Comparison of ENCODE assay signal across 17 cellular contexts in genomic region chr1:231507476-231508355, GRCh38. TPM values are rescaled to one million over a fixed set of nuclear protein-coding genes. Genes with fewer than 3 reads are reported as not detected.
A peak's percentile ranks its signal among the peaks of the same experiment; 100 is the strongest.
DNase-seq lines count a peak whose midpoint lies in the region; ATAC-seq, FAIRE-seq and TF ChIP-seq lines count a peak whose summit lies in the region.
"Had no signal": no experiment of that assay in that cellular context is flagged by ENCODE, and none has a peak within 500 bp of the region (broad histone marks: within the 10 kb centered on the region; RNA-seq: fewer than 3 reads in every experiment).

No MANE protein-coding gene starts in this region.

- no peak overlapping the region for H3K4me3 ChIP-seq in keratinocyte (ENCODE audit: control insufficient read depth in 2 of 3, extremely low read depth in 1 of 3, insufficient read depth in 2 of 3, low read depth in 1 of 3, low read length in 3 of 3)
- H3K4me3 ChIP-seq: BLaER1 treated with 17β-estradiol and CSF1 and Interleukin-3, amounts not matched to agents 10 nM and 100 nM; right atrium auricular region had no signal

- peak; percentile 33 for DNase-seq in GM13977 (ENCODE audit: low spot score)
- DNase-seq in keratinocyte (ENCODE audit: low read depth, low spot score) = no peak
- no peak for DNase-seq in activated CD4-positive, CD25-positive, alpha-beta regulatory T cell (lab: John Stamatoyannopoulos, UW)
- DNase-seq in SW 1271 (lab: John Stamatoyannopoulos, UW) = no peak
- DNase-seq in T-helper 1 cell = no peak
- DNase-seq: activated T-cell treated with anti-CD3 and anti-CD28 coated beads, Interleukin-2, amount 50 U/mL, for 48 hours; amygdala; naive B cell; NCI-H2029 treated with DMSO at 0.1 percent for 48 hours; stimulated activated naive CD8-positive, alpha-beta T cell treated with anti-CD3 and anti-CD28 coated beads, Interleukin-15, Interleukin-2, amounts not matched to agents 100 U/mL and 50 U/mL, for 24 hours had no signal

- dilution Hi-C loops in keratinocyte (cut with MboI; ENCODE audit: extremely low pct_ligation_motif_present, low sequenced_read_pairs) = no loop called here

- peaks cover 8% of the 10 kb centered on the region for H3K4me1 ChIP-seq in keratinocyte (ENCODE audit: control insufficient read depth, extremely low read depth, insufficient read depth, low read length)
- H3K4me1 ChIP-seq: right atrium auricular region had no signal

- H3K27me3 ChIP-seq in keratinocyte (ENCODE audit: control insufficient read depth, extremely low read depth, insufficient read depth, low read length) = no peaks in the 10 kb centered on the region
- H3K27me3 ChIP-seq: BLaER1 treated with 17β-estradiol and CSF1 and Interleukin-3, amounts not matched to agents 10 nM and 100 nM; right atrium auricular region had no signal

- H3K79me2 ChIP-seq in keratinocyte (ENCODE audit: control insufficient read depth, insufficient read depth, low read length) = no peaks in the 10 kb centered on the region

- ATAC-seq in GM21526 (IDR thresholded peaks at IDR 0.05; ENCODE audit: low FRiP score, unreplicated experiment) (peak; percentile 64), HG03159 (IDR thresholded peaks at IDR 0.05; ENCODE audit: unreplicated experiment) (peak; percentile 63), GM21360 (IDR thresholded peaks at IDR 0.05; ENCODE audit: unreplicated experiment) (no peak)
- ATAC-seq: left lobe of liver; stimulated activated naive CD8-positive, alpha-beta T cell treated with anti-CD3 and anti-CD28 coated beads, Interleukin-15, Interleukin-2, amounts not matched to agents 100 U/mL and 50 U/mL, for 24 hours had no signal

- H3K27ac ChIP-seq in keratinocyte (ENCODE audit: control insufficient read depth, insufficient read depth, low read length) = no peak overlapping the region
- H3K27ac ChIP-seq: BLaER1 treated with 17β-estradiol and CSF1 and Interleukin-3, amounts not matched to agents 10 nM and 100 nM; right atrium auricular region had no signal

- no peak overlapping the region for H3K4me2 ChIP-seq in keratinocyte (ENCODE audit: control insufficient read depth, extremely low read depth, insufficient read depth, low read depth, low read length)
- H3K4me2 ChIP-seq: BLaER1 treated with 17β-estradiol and CSF1 and Interleukin-3, amounts not matched to agents 10 nM and 100 nM had no signal

- FAIRE-seq in keratinocyte (lab: Jason Lieb, UNC) = no peak
- FAIRE-seq: colon had no signal

- no peaks in the 10 kb centered on the region for H3K9me1 ChIP-seq in keratinocyte (ENCODE audit: control insufficient read depth, extremely low read depth, insufficient read depth, low read length)

- TF ChIP-seq CTCF in GM13977 (IDR thresholded peaks at IDR 0.05; ENCODE audit: extremely low read depth, insufficient read depth, missing control alignments) = no peak
- no peak for TF ChIP-seq CTCF in keratinocyte (optimal IDR thresholded peaks at IDR 0.05 in 1 of 3, IDR thresholded peaks at IDR 0.05 in 1 of 3, conservative IDR thresholded peaks at IDR 0.05 in 1 of 3; ENCODE audit: extremely low read depth in 1 of 3, insufficient read depth in 2 of 3, low read length in 3 of 3)

- H3K36me3 ChIP-seq in keratinocyte (ENCODE audit: control insufficient read depth in 2 of 2, extremely low read depth in 1 of 2, insufficient read depth in 2 of 2, low read length in 2 of 2) = no peaks in the 10 kb centered on the region
- H3K36me3 ChIP-seq: BLaER1 treated with 17β-estradiol and CSF1 and Interleukin-3, amounts not matched to agents 10 nM and 100 nM; right atrium auricular region had no signal

- no peaks in the 10 kb centered on the region for H3K9me3 ChIP-seq in keratinocyte (ENCODE audit: control insufficient read depth, low read depth, low read length)
- H3K9me3 ChIP-seq: right atrium auricular region had no signal

- in situ Hi-C loops in GM13977 (cut with MboI; ENCODE audit: low pct_unique_long_range_greater_than_20kb, low sequenced_read_pairs, unreplicated experiment) = no loop called here

- H4K20me1 ChIP-seq in keratinocyte (ENCODE audit: control insufficient read depth, extremely low read depth, insufficient read depth, low read length) = no peaks in the 10 kb centered on the region
- H4K20me1 ChIP-seq: BLaER1 treated with 17β-estradiol and CSF1 and Interleukin-3, amounts not matched to agents 10 nM and 100 nM had no signal

- H2AFZ ChIP-seq in keratinocyte (ENCODE audit: control insufficient read depth, low read length) = peak overlapping the region; percentile 41

- H3K9ac ChIP-seq in keratinocyte (ENCODE audit: control insufficient read depth, extremely low read depth, insufficient read depth, low read length) = no peak overlapping the region
- H3K9ac ChIP-seq: BLaER1 treated with 17β-estradiol and CSF1 and Interleukin-3, amounts not matched to agents 10 nM and 100 nM had no signal

RNA-seq across cellular contexts. Expression of gene TSNAX, which starts 20.8 kb away (rescaled TPM):
- 21.5 to 32.6 TPM (median 30.9 TPM) in 3 replicates for polyA plus RNA-seq in keratinocyte
- 17.8 TPM for polyA plus RNA-seq in keratinocyte (2011; ENCODE audit: low read depth)
- polyA plus RNA-seq in keratinocyte (2011; cell fraction: cytosol; rRNA removed) = 12.5 and 21.4 TPM in 2 replicates
- polyA plus RNA-seq in keratinocyte (2011; cell fraction: nucleus; rRNA removed) = 22.8 and 26.7 TPM in 2 replicates
- polyA plus RNA-seq in keratinocyte (2012; ENCODE audit: low replicate concordance) = 18.0 and 34.0 TPM in 2 replicates
- 2.8 to 29.1 TPM (median 16.9 TPM) in 3 replicates for polyA minus RNA-seq in keratinocyte
- 17.6 TPM for polyA minus RNA-seq in keratinocyte (2011; cell fraction: cytosol; rRNA and poly(A)+ RNA removed)
- polyA minus RNA-seq in keratinocyte (2011; cell fraction: nucleus; rRNA and poly(A)+ RNA removed) = 16.5 TPM in 2 replicates
